In genomic region chr12:108381793-108382436, GRCh38 we compare ENCODE assay signal across 19 cellular contexts. TPM values are rescaled to one million over a fixed set of nuclear protein-coding genes. Genes with fewer than 3 reads are reported as not detected.
A peak's percentile ranks its signal among the peaks of the same experiment; 100 is the strongest.
DNase-seq lines count a peak whose midpoint lies in the region; ATAC-seq, FAIRE-seq and TF ChIP-seq lines count a peak whose summit lies in the region.
"Had no signal": no experiment of that assay in that cellular context is flagged by ENCODE, and none has a peak within 500 bp of the region (broad histone marks: within the 10 kb centered on the region; RNA-seq: fewer than 3 reads in every experiment).

No MANE protein-coding gene starts in this region.

- no peak overlapping the region for H3K4me2 ChIP-seq in GM12878 (ENCODE audit: control insufficient read depth, insufficient read depth)
- H3K4me2 ChIP-seq: BLaER1 treated with 17β-estradiol and CSF1 and Interleukin-3, amounts not matched to agents 10 nM and 100 nM; smooth muscle cell had no signal

- H3K9me3 ChIP-seq in GM12878 (replicated peaks; ENCODE audit: control insufficient read depth, insufficient read depth, low read length) (peaks cover 2% of the 10 kb centered on the region; the same call in 2 of the 3 replicates), aorta (ENCODE audit: control insufficient read depth, low read length) (peaks cover 4% of the 10 kb centered on the region)
- H3K9me3 ChIP-seq: suprapubic skin had no signal

- DNase-seq in Daoy (ENCODE audit: low read depth) (peak; percentile 44), GM12878 (ENCODE audit: low read depth, low spot score) (no peak), islet precursor cell (peak; percentile 81), aorta (no peak), NCI-H446 treated with DMSO at 0.1 percent for 48 hours (lab: John Stamatoyannopoulos, UW) (no peak), NCI-H748 (lab: John Stamatoyannopoulos, UW; ENCODE audit: unreplicated experiment) (no peak)
- DNase-seq: activated CD4-positive, alpha-beta T cell treated with anti-CD3 and anti-CD28 coated beads for 48 hours; effector memory CD8-positive, alpha-beta T cell; left ventricle myocardium inferior; NCI-H187; T-helper 1 cell had no signal

- H3K36me3 ChIP-seq in GM12878 (ENCODE audit: control insufficient read depth in 2 of 2, insufficient read depth in 2 of 2, low read length in 1 of 2) (no peaks in the 10 kb centered on the region), aorta (ENCODE audit: control insufficient read depth in 1 of 2, insufficient read depth in 2 of 2, low read length in 1 of 2) (no peaks in the 10 kb centered on the region)
- H3K36me3 ChIP-seq: BLaER1 treated with 17β-estradiol and CSF1 and Interleukin-3, amounts not matched to agents 10 nM and 100 nM; left ventricle myocardium inferior; suprapubic skin had no signal

- in situ Hi-C loops in GM12878 (cut with MboI), result no loop called here

- H3K27ac ChIP-seq in GM12878 (ENCODE audit: control insufficient read depth, insufficient read depth) (no peak overlapping the region), aorta (ENCODE audit: low read depth in 1 of 2, low read length in 2 of 2) (no peak overlapping the region)
- H3K27ac ChIP-seq: BLaER1 treated with 17β-estradiol and CSF1 and Interleukin-3, amounts not matched to agents 10 nM and 100 nM; left ventricle myocardium inferior; suprapubic skin had no signal

- SMC1A ChIA-PET in GM12878 (lab: Charles Lee; ENCODE audit: uncharacterized antibody, unreplicated experiment), result interaction anchor here (0.9 to 1.2 kb wide), 2 partner anchors 84 to 148 kb away, joined by 3 to 4 read pairs; no protein-coding TSS in a partner anchor

- no peak overlapping the region for H3K9ac ChIP-seq in GM12878 (ENCODE audit: control insufficient read depth, insufficient read depth, low read length)
- H3K9ac ChIP-seq: BLaER1 treated with 17β-estradiol and CSF1 and Interleukin-3, amounts not matched to agents 10 nM and 100 nM had no signal

- H3K4me1 ChIP-seq in GM12878 (ENCODE audit: control insufficient read depth, insufficient read depth, low read length) (no peaks in the 10 kb centered on the region), aorta (ENCODE audit: control insufficient read depth in 1 of 2, insufficient read depth in 2 of 2, low read length in 2 of 2) (no peaks in the 10 kb centered on the region)
- H3K4me1 ChIP-seq: left ventricle myocardium inferior, suprapubic skin had no signal

- CTCF ChIA-PET in GM12878 (lab: Yijun Ruan, JAX), result interaction anchor here (0.7 to 1.6 kb wide), 3 partner anchors 9 to 47 kb away, joined by 3 to 4 read pairs (median 3); no protein-coding TSS in a partner anchor

- H3K27me3 ChIP-seq in GM12878 (replicated peaks in 1 of 2; ENCODE audit: control insufficient read depth in 2 of 2, insufficient read depth in 2 of 2, low read length in 1 of 2), result no peaks in the 10 kb centered on the region
- no peaks in the 10 kb centered on the region for H3K27me3 ChIP-seq in aorta (ENCODE audit: control insufficient read depth in 1 of 2, insufficient read depth in 2 of 2, low read length in 1 of 2)
- H3K27me3 ChIP-seq: BLaER1 treated with 17β-estradiol and CSF1 and Interleukin-3, amounts not matched to agents 10 nM and 100 nM; suprapubic skin had no signal

- TF ChIP-seq EP300 in Ishikawa (IDR thresholded peaks at IDR 0.05; ENCODE audit: borderline replicate concordance) (no peak), GM12878 (IDR thresholded peaks at IDR 0.05; ENCODE audit: borderline replicate concordance in 1 of 2, control insufficient read depth in 1 of 2, low read depth in 2 of 2, low read length in 2 of 2) (no peak)

- no peak for ATAC-seq in GM12878
- ATAC-seq in aorta (ENCODE audit: low FRiP score), result no peak
- ATAC-seq in GM21515 (IDR thresholded peaks at IDR 0.05; ENCODE audit: unreplicated experiment), result no peak
- ATAC-seq: effector memory CD8-positive, alpha-beta T cell; natural killer cell treated with Interleukin-12 subunit alpha and Interleukin-12 subunit beta and Interleukin-15 and Interleukin-18, amount 100 ng/mL, for 72 hours had no signal

- TF ChIP-seq CTCF in GM12878 (IDR thresholded peaks at IDR 0.05 in 2 of 3, conservative IDR thresholded peaks at IDR 0.05 in 1 of 3; ENCODE audit: control insufficient read depth in 2 of 3, extremely low read depth in 1 of 3, insufficient read depth in 1 of 3, low read depth in 3 of 3, low read length in 3 of 3), result no peak

- intact Hi-C loops in GM12878 (cut with micrococcal nuclease; ENCODE audit: unreplicated experiment) (no loop called here), aorta (cut with DNase I) (no loop called here)

- no peak overlapping the region for H3K4me3 ChIP-seq in GM12878
- no peak overlapping the region for H3K4me3 ChIP-seq in aorta (ENCODE audit: low read length in 2 of 2)
- H3K4me3 ChIP-seq: BLaER1 treated with 17β-estradiol and CSF1 and Interleukin-3, amounts not matched to agents 10 nM and 100 nM; left ventricle myocardium inferior; smooth muscle cell; suprapubic skin had no signal

- H2AFZ ChIP-seq in GM12878 (ENCODE audit: control insufficient read depth, low read depth, low read length), result no peak overlapping the region

- FAIRE-seq in GM12878 (lab: Jason Lieb, UNC), result no peak
- FAIRE-seq: G401.6, GM18507 had no signal

- TF ChIP-seq POLR2A in GM12878 (IDR thresholded peaks at IDR 0.05; ENCODE audit: low read depth, low read length), result no peak

- no peaks in the 10 kb centered on the region for H3K79me2 ChIP-seq in GM12878 (ENCODE audit: control insufficient read depth, insufficient read depth, low read length)

- POLR2A ChIA-PET in GM12878 (lab: Charles Lee), result interaction anchor here (0.6 kb wide), 1 partner anchor 81 kb away, joined by 8 read pairs; no protein-coding TSS in a partner anchor

- RAD21 ChIA-PET in GM12878 (lab: Charles Lee; ENCODE audit: unreplicated experiment), result interaction anchor here (0.9 to 1.4 kb wide), 3 partner anchors 22 to 148 kb away, joined by 3 to 4 read pairs (median 4); no protein-coding TSS in a partner anchor

- no peaks in the 10 kb centered on the region for H4K20me1 ChIP-seq in GM12878 (ENCODE audit: control insufficient read depth, insufficient read depth)
- H4K20me1 ChIP-seq: BLaER1 treated with 17β-estradiol and CSF1 and Interleukin-3, amounts not matched to agents 10 nM and 100 nM had no signal

- TF ChIP-seq RAD21 in Ishikawa (IDR thresholded peaks at IDR 0.05; ENCODE audit: low read depth), result no peak
- no peak for TF ChIP-seq RAD21 in GM12878 (IDR thresholded peaks at IDR 0.05; ENCODE audit: insufficient read depth, low read depth, low read length)

- BruUV-seq in GM12878 (replicated peaks; lab: Mats Ljungman, UMichigan), result no TSS peak

- WGBS in GM12878 (ENCODE audit: insufficient coverage, insufficient replicate concordance, low lambda C conversion rate, missing lambda C conversion rate), result 44% methylated on average over 8 of the region's 8 CpGs
- WGBS in aorta, 2 donors, result 44 to 48% methylated on average over 8 of the region's 8 CpGs

TF ChIP-seq in Ishikawa, 13 proteins besides CTCF, POLR2A, EP300 and RAD21 (continues in another document):
- no peak for TF ChIP-seq USF1 (IDR thresholded peaks at IDR 0.05)
- no peak for TF ChIP-seq CREB1 (IDR thresholded peaks at IDR 0.05; ENCODE audit: low read depth)
- no peak for TF ChIP-seq ZBTB7A (IDR thresholded peaks at IDR 0.05; ENCODE audit: low read depth)
- no peak for TF ChIP-seq FOXM1 (IDR thresholded peaks at IDR 0.05; ENCODE audit: borderline replicate concordance, low read depth)
- no peak for TF ChIP-seq EGR1 (IDR thresholded peaks at IDR 0.05)

TF ChIP-seq in GM12878, 131 proteins besides CTCF, POLR2A, EP300 and RAD21 (continues in another document):
- TF ChIP-seq RFX5 (IDR thresholded peaks at IDR 0.05; ENCODE audit: low read depth, low read length), result no peak

RNA-seq across cellular contexts. Expression of gene CMKLR1, which starts 42.8 kb away (rescaled TPM):
- 0.51 and 0.89 TPM in 2 replicates for total RNA-seq in Daoy (2014; rRNA removed; shearing (Covaris generic))
- total RNA-seq in GM12878 (2013; cell fraction: nucleolus; rRNA removed), result 23.1 and 24.6 TPM in 2 replicates
- 27.8 and 30.1 TPM in 2 replicates for total RNA-seq in GM12878 (2014; rRNA removed)
- 26.2 and 28.0 TPM in 2 replicates for total RNA-seq in GM12878 (2014; rRNA removed; fragmentation: Illumina TruSeq; extraction: Trizol)
- total RNA-seq in GM12878 (2021), result 52.3 and 53.2 TPM in 2 replicates
- polyA plus RNA-seq in GM12878 (2011; ENCODE audit: low read depth), result 23.8 TPM
- 31.8 and 41.5 TPM in 2 replicates for polyA plus RNA-seq in GM12878 (2011; rRNA removed)
- polyA plus RNA-seq in GM12878 (2011; cell fraction: cytosol; rRNA removed), result 28.7 and 39.8 TPM in 2 replicates
- 21.0 and 27.4 TPM in 2 replicates for polyA plus RNA-seq in GM12878 (2011; cell fraction: nucleus; rRNA removed)
- polyA plus RNA-seq in GM12878 (2012), result 12.8 and 13.5 TPM in 2 replicates
- 43.6 and 61.3 TPM in 2 replicates for polyA plus RNA-seq in GM12878 (2014; fragmentation: Illumina TruSeq; extraction: Trizol)
- 10 to 100 TPM; 13.8 to 17.4 TPM for polyA plus RNA-seq in GM12878 (2014; fragmentation: Nextera tagmentation; extraction: Ambion mirVana)
- 19.3 and 21.3 TPM in 2 replicates for polyA plus RNA-seq in GM12878 (2014; rRNA removed)
- polyA plus RNA-seq in GM12878 (2016; fragmentation: Nextera tagmentation; extraction: Ambion mirVana), result 10 to 100 TPM; 25.1 to 26.2 TPM
- polyA minus RNA-seq in GM12878 (2011; rRNA and poly(A)+ RNA removed), result 89.3 and 134 TPM in 2 replicates
- 9.1 and 9.9 TPM in 2 replicates for polyA minus RNA-seq in GM12878 (2011; cell fraction: cytosol; rRNA and poly(A)+ RNA removed)
- 7.6 and 11.5 TPM in 2 replicates for polyA minus RNA-seq in GM12878 (2011; cell fraction: nucleus; rRNA and poly(A)+ RNA removed)
- total RNA-seq in aorta, result 10 to 100 TPM; 41.9 to 55.4 TPM
- polyA plus RNA-seq in aorta, result 10 to 100 TPM in 1 of 2 donors, 1 to 10 TPM in 1; 9.1 to 11.6 TPM

Comparison
In these comparisons a context has a peak if more than half of its experiments do, and no peak if none do; other contexts are left out.
1. DNase-seq: peak in Daoy (single experiment) and islet precursor cell (single experiment); none in GM12878 (single experiment), aorta (0 of 2), NCI-H446 treated with DMSO at 0.1 percent for 48 hours (single experiment) and NCI-H748 (single experiment).
2. RNA of gene CMKLR1, which starts 42.8 kb away (total RNA-seq): 41.9 to 55.4 TPM in aorta and 23.1 to 53.2 TPM in GM12878; 0.51 to 0.89 TPM in Daoy; every median in the first group is over 10 times any median in the second.